9 cellular contexts compared by ENCODE assay signal in the genomic region with DNA sequence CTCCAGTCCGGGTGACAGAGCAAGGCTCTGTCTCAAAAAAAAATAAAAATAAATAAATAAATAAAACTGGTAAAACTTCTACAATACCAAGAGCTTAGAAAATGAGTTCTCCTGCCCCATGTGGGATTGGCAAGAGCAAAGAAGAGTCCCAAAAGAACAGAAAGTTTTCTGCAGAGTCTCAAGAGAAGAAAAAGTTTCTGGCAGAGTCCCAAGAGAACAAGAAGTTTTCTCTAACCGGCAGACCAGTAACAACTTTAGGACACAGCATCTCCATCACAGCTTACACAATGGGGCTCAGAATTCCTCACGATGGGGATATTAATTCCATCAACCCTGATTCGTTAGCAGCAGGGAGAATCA. TPM values are rescaled to one million over a fixed set of nuclear protein-coding genes. Genes with fewer than 3 reads are reported as not detected.
DNase-seq lines count a peak whose midpoint lies in the region; ATAC-seq and TF ChIP-seq lines count a peak whose summit lies in the region.
"Had no signal": no experiment of that assay in that cellular context is flagged by ENCODE, and none has a peak within 500 bp of the region (broad histone marks: within the 10 kb centered on the region; RNA-seq: fewer than 3 reads in every experiment).

No MANE protein-coding gene starts in this region.

- H3K27me3 ChIP-seq in HCT116 (ENCODE audit: insufficient read depth, low read length), result no peaks in the 10 kb centered on the region
- H3K27me3 ChIP-seq in iPS-15b (ENCODE audit: control insufficient read depth, insufficient read depth, low read length), result no peaks in the 10 kb centered on the region
- H3K27me3 ChIP-seq in smooth muscle cell (ENCODE audit: low read depth), result no peaks in the 10 kb centered on the region

- POLR2A ChIA-PET in HCT116 (lab: Charles Lee), result no interaction called here
- POLR2A ChIA-PET in activated CD4-positive, alpha-beta memory T cell treated with anti-CD3 and anti-CD28 coated beads for 36 hours (lab: Charles Lee), result no interaction called here

- H3K4me3 Mint-ChIP-seq in activated CD4-positive, alpha-beta memory T cell treated with anti-CD3 and anti-CD28 coated beads for 36 hours, result peak overlapping the region; percentile 97

- no peak for TF ChIP-seq POLR2A in HCT116 (IDR thresholded peaks at IDR 0.05; ENCODE audit: borderline replicate concordance, extremely low read depth, insufficient read depth, insufficient read length)

- intact Hi-C loops in HCT116 (cut with micrococcal nuclease), result loop anchor here (5.0 kb wide), 1 partner anchor 79 kb away; no protein-coding TSS in a partner anchor
- intact Hi-C loops in activated CD4-positive, alpha-beta memory T cell treated with anti-CD3 and anti-CD28 coated beads for 36 hours (cut with micrococcal nuclease), result loop anchor here (5.0 kb wide), 1 partner anchor 364 kb away; no protein-coding TSS in a partner anchor

- no peaks in the 10 kb centered on the region for H3K9me3 Mint-ChIP-seq in activated CD4-positive, alpha-beta memory T cell treated with anti-CD3 and anti-CD28 coated beads for 36 hours

- TF ChIP-seq CTCF in HCT116 (IDR thresholded peaks at IDR 0.05 in 2 of 3, conservative IDR thresholded peaks at IDR 0.05 in 1 of 3; ENCODE audit: borderline replicate concordance in 1 of 3, insufficient read depth in 1 of 3, low read depth in 2 of 3, low read length in 2 of 3) (no peak), smooth muscle cell (IDR thresholded peaks at IDR 0.05; ENCODE audit: borderline replicate concordance, insufficient read depth, poor library complexity, severe bottlenecking) (no peak)

- BruUV-seq in HCT116 (replicated peaks; lab: Mats Ljungman, UMichigan), result no TSS peak

- H4K20me1 ChIP-seq in HCT116 (ENCODE audit: insufficient read depth) (no peaks in the 10 kb centered on the region), smooth muscle cell (ENCODE audit: low read depth) (no peaks in the 10 kb centered on the region)

- H3K4me2 ChIP-seq in HCT116 (ENCODE audit: low read length) (peak overlapping the region; percentile 98), smooth muscle cell (peak overlapping the region; percentile 88)

- TF ChIP-seq RAD21 in HCT116 (IDR thresholded peaks at IDR 0.05; ENCODE audit: low read depth), result no peak

- peaks cover 27% of the 10 kb centered on the region for H3K4me1 Mint-ChIP-seq in activated CD4-positive, alpha-beta memory T cell treated with anti-CD3 and anti-CD28 coated beads for 36 hours (ENCODE audit: low read depth)

- no peaks in the 10 kb centered on the region for H3K79me2 ChIP-seq in HCT116 (ENCODE audit: insufficient read depth, low read length)
- no peaks in the 10 kb centered on the region for H3K79me2 ChIP-seq in smooth muscle cell (ENCODE audit: low read depth)

- H3K9me3 ChIP-seq in HCT116 (ENCODE audit: control insufficient read depth in 1 of 2, insufficient read depth in 1 of 2, low read depth in 1 of 2, low read length in 2 of 2) (no peaks in the 10 kb centered on the region), iPS-15b (ENCODE audit: control insufficient read depth, insufficient read depth, low read length) (no peaks in the 10 kb centered on the region), smooth muscle cell (replicated peaks; ENCODE audit: low read depth) (no peaks in the 10 kb centered on the region)

- peaks cover 0 to 6% of the 10 kb centered on the region in 2 experiments; a peak in 2 of 4 replicates for H3K36me3 ChIP-seq in HCT116 (ENCODE audit: control insufficient read depth in 1 of 2, insufficient read depth in 2 of 2, low read length in 2 of 2)
- H3K36me3 ChIP-seq in iPS-15b (ENCODE audit: control insufficient read depth, insufficient read depth, low read length), result no peaks in the 10 kb centered on the region
- H3K36me3 ChIP-seq in smooth muscle cell (ENCODE audit: low read depth), result no peaks in the 10 kb centered on the region

- H3K27ac ChIP-seq in HCT116 (ENCODE audit: low read depth, low read length) (no peak overlapping the region), smooth muscle cell (ENCODE audit: low read depth) (no peak overlapping the region)

- no peak for DNase-seq in HCT116 (ENCODE audit: low read depth, low spot score)
- DNase-seq in activated CD4-positive, alpha-beta memory T cell treated with anti-CD3 and anti-CD28 coated beads for 36 hours, result no peak
- DNase-seq in smooth muscle cell (lab: John Stamatoyannopoulos, UW; ENCODE audit: unreplicated experiment), result no peak
- DNase-seq in DMS 273 (lab: John Stamatoyannopoulos, UW; ENCODE audit: unreplicated experiment), result no peak
- no peak for DNase-seq in ACHN
- DNase-seq: NCI-H2081 had no signal

- H3K9ac ChIP-seq in HCT116 (ENCODE audit: low read length) (peak overlapping the region; percentile 71), iPS-15b (ENCODE audit: low read depth, low read length) (no peak overlapping the region), smooth muscle cell (ENCODE audit: low read depth) (no peak overlapping the region)

- RAD21 ChIA-PET in HCT116 (lab: Charles Lee; ENCODE audit: low non-redundant PET in 1 of 2, low total read pairs in 2 of 2, uncharacterized antibody in 2 of 2, unreplicated experiment in 2 of 2), result no interaction called here

- H2AFZ ChIP-seq in HCT116 (ENCODE audit: low read depth, low read length, poor library complexity, severe bottlenecking) (no peak overlapping the region), smooth muscle cell (ENCODE audit: low read depth) (no peak overlapping the region)

- peaks cover 10% of the 10 kb centered on the region for H3K36me3 Mint-ChIP-seq in activated CD4-positive, alpha-beta memory T cell treated with anti-CD3 and anti-CD28 coated beads for 36 hours

- H3K27me3 Mint-ChIP-seq in activated CD4-positive, alpha-beta memory T cell treated with anti-CD3 and anti-CD28 coated beads for 36 hours, result no peaks in the 10 kb centered on the region

- H3K4me1 ChIP-seq in HCT116 (ENCODE audit: control insufficient read depth in 1 of 2, insufficient read depth in 2 of 2, low read length in 2 of 2) (peaks cover 7 to 14% of the 10 kb centered on the region in 2 experiments; a peak in 3 of 4 replicates), iPS-15b (ENCODE audit: control insufficient read depth, insufficient read depth, low read length) (peaks cover 9% of the 10 kb centered on the region), smooth muscle cell (ENCODE audit: low read depth) (peaks cover 3% of the 10 kb centered on the region)

- H3K9me2 ChIP-seq in HCT116 (ENCODE audit: insufficient read depth), result no peaks in the 10 kb centered on the region

- H3K4me3 ChIP-seq in HCT116 (replicated peaks in 1 of 2; ENCODE audit: low read depth in 1 of 2, low read length in 2 of 2) (peak overlapping the region; percentile 62 to 82), iPS-15b (ENCODE audit: low read depth, low read length) (peak overlapping the region; percentile 82), smooth muscle cell (peak overlapping the region; percentile 61)

- CTCF ChIA-PET in HCT116 (lab: Charles Lee), result no interaction called here
- CTCF ChIA-PET in activated CD4-positive, alpha-beta memory T cell treated with anti-CD3 and anti-CD28 coated beads for 36 hours (lab: Charles Lee), result interaction anchor here (0.7 to 1.7 kb wide), 3 partner anchors 65 to 366 kb away, joined by 3 to 7 read pairs (median 5); no protein-coding TSS in a partner anchor

- ATAC-seq in HCT116, result no peak
- ATAC-seq in GM19328 (IDR thresholded peaks at IDR 0.05; ENCODE audit: unreplicated experiment), result no peak
- ATAC-seq in HG02973 (IDR thresholded peaks at IDR 0.05; ENCODE audit: unreplicated experiment), result no peak

- in situ Hi-C loops in ACHN (cut with HindIII; ENCODE audit: low pct_ligation_motif_present, low pct_unique_long_range_greater_than_20kb, low sequenced_read_pairs), result no loop called here

- 75% methylated on average over 4 of the region's 4 CpGs for WGBS in smooth muscle cell (ENCODE audit: low lambda C conversion rate)

- H3F3A ChIP-seq in smooth muscle cell (ENCODE audit: low read depth), result no peaks in the 10 kb centered on the region

- H3K27ac Mint-ChIP-seq in activated CD4-positive, alpha-beta memory T cell treated with anti-CD3 and anti-CD28 coated beads for 36 hours, result no peak overlapping the region

TF ChIP-seq in HCT116, 20 proteins besides CTCF, POLR2A, EP300 and RAD21:
- TF ChIP-seq, protein P1, sequence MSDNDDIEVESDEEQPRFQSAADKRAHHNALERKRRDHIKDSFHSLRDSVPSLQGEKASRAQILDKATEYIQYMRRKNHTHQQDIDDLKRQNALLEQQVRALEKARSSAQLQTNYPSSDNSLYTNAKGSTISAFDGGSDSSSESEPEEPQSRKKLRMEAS (IDR thresholded peaks at IDR 0.05), result no peak
- no peak for TF ChIP-seq TCF7L2 (IDR thresholded peaks at IDR 0.05; ENCODE audit: borderline replicate concordance, extremely low read depth, insufficient read depth, insufficient read length)
- no peak for TF ChIP-seq POLR2AphosphoS5 (IDR thresholded peaks at IDR 0.05; ENCODE audit: low read depth, low read length)
- TF ChIP-seq ELF1 (IDR thresholded peaks at IDR 0.05; ENCODE audit: borderline replicate concordance, low read depth), result no peak
- TF ChIP-seq FOSL1 (IDR thresholded peaks at IDR 0.05; ENCODE audit: low read depth), result no peak
- TF ChIP-seq SP1 (IDR thresholded peaks at IDR 0.05; ENCODE audit: low read depth), result no peak

RNA-seq across cellular contexts. Expression of a gene that starts 1.1 kb away (rescaled TPM):
- total RNA-seq in HCT116 (2021; ENCODE audit: unreplicated experiment) (46.4 TPM), smooth muscle cell (11.6 and 36.7 TPM in 2 replicates)
- polyA plus RNA-seq in HCT116 (2012), result 24.1 and 24.5 TPM in 2 replicates
- 10 to 100 TPM; 14.9 to 15.2 TPM for total RNA-seq in activated CD4-positive, alpha-beta memory T cell treated with anti-CD3 and anti-CD28 coated beads for 36 hours
- 9.2 and 16.3 TPM in 2 replicates for polyA plus RNA-seq in smooth muscle cell
